In the genomic region with DNA sequence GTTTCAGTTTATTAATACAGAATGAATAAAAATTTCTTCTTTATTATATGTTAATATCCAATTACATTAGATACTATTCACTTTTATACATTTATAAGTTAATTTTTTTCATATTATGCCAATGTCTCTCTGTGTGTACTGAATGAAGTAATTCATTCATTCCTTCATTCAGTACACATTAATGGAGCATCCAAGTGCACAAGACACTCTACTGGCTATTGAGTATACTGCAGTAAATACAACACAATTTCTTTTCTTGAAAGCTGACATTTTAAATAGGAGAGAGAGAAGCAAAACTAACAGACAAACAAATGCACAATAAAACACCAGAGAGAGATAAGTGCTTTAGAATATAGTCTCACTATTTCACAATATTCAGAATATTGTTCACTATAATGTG, we compare ENCODE assay signal across 25 cellular contexts.
A peak's percentile ranks its signal among the peaks of the same experiment; 100 is the strongest.
DNase-seq lines count a peak whose midpoint lies in the region; ATAC-seq, FAIRE-seq and TF ChIP-seq lines count a peak whose summit lies in the region.
"Had no signal": no experiment of that assay in that cellular context is flagged by ENCODE, and none has a peak within 500 bp of the region (broad histone marks: within the 10 kb centered on the region; RNA-seq: fewer than 3 reads in every experiment).

No MANE protein-coding gene starts in this region.

- TF ChIP-seq CTCF in GM12878 (IDR thresholded peaks at IDR 0.05 in 2 of 3, conservative IDR thresholded peaks at IDR 0.05 in 1 of 3; ENCODE audit: control insufficient read depth in 2 of 3, extremely low read depth in 1 of 3, insufficient read depth in 1 of 3, low read depth in 3 of 3, low read length in 3 of 3) (no peak), nephron progenitor cell (IDR thresholded peaks at IDR 0.05) (peak; percentile 20), transverse colon (IDR thresholded peaks at IDR 0.05) (no peak)
- no peak for TF ChIP-seq CTCF in CD8-positive, alpha-beta T cell (IDR thresholded peaks at IDR 0.05)

- H3K4me3 Mint-ChIP-seq in nephron progenitor cell: no peak overlapping the region
- H3K4me3 Mint-ChIP-seq in CD8-positive, alpha-beta T cell: no peak overlapping the region
- H3K4me3 Mint-ChIP-seq: B cell; CD8-positive, alpha-beta memory T cell; GM23338; HFFc6 had no signal

- H3K4me1 ChIP-seq in GM12878 (ENCODE audit: control insufficient read depth, insufficient read depth, low read length) (no peaks in the 10 kb centered on the region), transverse colon (peaks cover 0 to 9% (median 0%) of the 10 kb centered on the region in 4 donors)
- no peaks in the 10 kb centered on the region for H3K4me1 ChIP-seq in CD8-positive, alpha-beta T cell (ENCODE audit: insufficient read depth, low read length)
- H3K4me1 ChIP-seq: HAP-1, Peyer's patch had no signal

- H3K36me3 ChIP-seq in GM12878 (ENCODE audit: control insufficient read depth in 2 of 2, insufficient read depth in 2 of 2, low read length in 1 of 2): no peaks in the 10 kb centered on the region
- H3K36me3 ChIP-seq in CD8-positive, alpha-beta T cell (ENCODE audit: insufficient read depth, low read length): no peaks in the 10 kb centered on the region
- no peaks in the 10 kb centered on the region for H3K36me3 ChIP-seq in transverse colon
- H3K36me3 ChIP-seq: HAP-1, Peyer's patch had no signal

- BruUV-seq in GM12878 (replicated peaks; lab: Mats Ljungman, UMichigan): no TSS peak

- POLR2A ChIA-PET in GM12878 (lab: Charles Lee): no interaction called here
- POLR2A ChIA-PET in CD8-positive, alpha-beta T cell (lab: Charles Lee): no interaction called here

- H3K4me3 ChIP-seq in GM12878: no peak overlapping the region
- no peak overlapping the region for H3K4me3 ChIP-seq in CD8-positive, alpha-beta T cell (ENCODE audit: low read depth, low read length)
- no peak overlapping the region for H3K4me3 ChIP-seq in transverse colon
- H3K4me3 ChIP-seq: GM23338, HAP-1, Peyer's patch had no signal

- H3K79me2 ChIP-seq in GM12878 (ENCODE audit: control insufficient read depth, insufficient read depth, low read length): no peaks in the 10 kb centered on the region

- intact Hi-C loops in GM12878 (cut with micrococcal nuclease; ENCODE audit: unreplicated experiment) (no loop called here), transverse colon (cut with DNase I; ENCODE audit: low total_unique reads) (loop anchor here (10.0 kb wide), 1 partner anchor 924 kb away; no protein-coding TSS in a partner anchor)
- intact Hi-C loops in CD8-positive, alpha-beta T cell (cut with DNase I, micrococcal nuclease): no loop called here

- no peak overlapping the region for H2AFZ ChIP-seq in GM12878 (ENCODE audit: control insufficient read depth, low read depth, low read length)
- H2AFZ ChIP-seq: GM23338 had no signal

- CTCF ChIA-PET in GM12878 (lab: Yijun Ruan, JAX): no interaction called here
- CTCF ChIA-PET in CD8-positive, alpha-beta T cell (lab: Charles Lee): no interaction called here

- no peak for TF ChIP-seq EP300 in GM12878 (IDR thresholded peaks at IDR 0.05; ENCODE audit: borderline replicate concordance in 1 of 2, control insufficient read depth in 1 of 2, low read depth in 2 of 2, low read length in 2 of 2)
- no peak for TF ChIP-seq EP300 in transverse colon (IDR thresholded peaks at IDR 0.05; ENCODE audit: low read depth)

- no peaks in the 10 kb centered on the region for H3K9me3 Mint-ChIP-seq in nephron progenitor cell
- H3K9me3 Mint-ChIP-seq in CD8-positive, alpha-beta T cell: peaks cover 18% of the 10 kb centered on the region
- H3K9me3 Mint-ChIP-seq: GM23338 had no signal

- H3K4me2 ChIP-seq in GM12878 (ENCODE audit: control insufficient read depth, insufficient read depth): no peak overlapping the region
- H3K4me2 ChIP-seq: GM23338, KMS-11 had no signal

- no peaks in the 10 kb centered on the region for H3K9me3 ChIP-seq in GM12878 (replicated peaks; ENCODE audit: control insufficient read depth, insufficient read depth, low read length)
- H3K9me3 ChIP-seq in CD8-positive, alpha-beta T cell (ENCODE audit: low read length): no peaks in the 10 kb centered on the region
- no peaks in the 10 kb centered on the region for H3K9me3 ChIP-seq in transverse colon
- H3K9me3 ChIP-seq: HAP-1, Peyer's patch had no signal

- peak; percentile 8 for DNase-seq in OCI-M1 (lab: John Stamatoyannopoulos, UW)
- DNase-seq in GM12878 (ENCODE audit: low read depth, low spot score): no peak
- DNase-seq in nephron progenitor cell: no peak
- no peak for DNase-seq in CD8-positive, alpha-beta T cell
- no peak for DNase-seq in transverse colon
- DNase-seq in SKM-1 (lab: John Stamatoyannopoulos, UW; ENCODE audit: unreplicated experiment): no peak
- DNase-seq: CD8-positive, alpha-beta memory T cell; DMS153; HFFc6; IMR-90; NCI-H1048; NCI-H1417; NCI-H1694; NCI-H2029 treated with DMSO at 0.1 percent for 48 hours; NCI-H2227 treated with DMSO at 0.1 percent for 48 hours; NCI-H526 treated with DMSO at 0.1 percent for 48 hours; Peyer's patch; SIG-M5 had no signal

- H3K27me3 Mint-ChIP-seq in nephron progenitor cell (ENCODE audit: low read depth, poor library complexity): no peaks in the 10 kb centered on the region
- H3K27me3 Mint-ChIP-seq in CD8-positive, alpha-beta T cell (ENCODE audit: low read depth): no peaks in the 10 kb centered on the region
- H3K27me3 Mint-ChIP-seq: B cell; CD8-positive, alpha-beta memory T cell had no signal

- RAD21 ChIA-PET in GM12878 (lab: Charles Lee; ENCODE audit: unreplicated experiment): no interaction called here

- TF ChIP-seq POLR2A in GM12878 (IDR thresholded peaks at IDR 0.05; ENCODE audit: low read depth, low read length) (no peak), transverse colon (IDR thresholded peaks at IDR 0.05) (no peak)

- ATAC-seq in GM12878 (no peak), HG02870 (IDR thresholded peaks at IDR 0.05; ENCODE audit: unreplicated experiment) (no peak)
- ATAC-seq in CD8-positive, alpha-beta T cell: no peak
- ATAC-seq: GM23338, SK-N-SH treated with all-trans-retinoic acid at 6 μM for 48 hours had no signal

- no peaks in the 10 kb centered on the region for H4K20me1 ChIP-seq in GM12878 (ENCODE audit: control insufficient read depth, insufficient read depth)

- SMC1A ChIA-PET in GM12878 (lab: Charles Lee; ENCODE audit: uncharacterized antibody, unreplicated experiment): no interaction called here

- no peaks in the 10 kb centered on the region for H3K36me3 Mint-ChIP-seq in nephron progenitor cell (ENCODE audit: low read depth)
- H3K36me3 Mint-ChIP-seq in CD8-positive, alpha-beta T cell: no peaks in the 10 kb centered on the region
- H3K36me3 Mint-ChIP-seq: CD8-positive, alpha-beta memory T cell had no signal

- no peaks in the 10 kb centered on the region for H3K4me1 Mint-ChIP-seq in nephron progenitor cell
- H3K4me1 Mint-ChIP-seq in CD8-positive, alpha-beta T cell (ENCODE audit: low read depth): no peaks in the 10 kb centered on the region
- H3K4me1 Mint-ChIP-seq: B cell; CD8-positive, alpha-beta memory T cell had no signal

- no peak overlapping the region for H3K9ac ChIP-seq in GM12878 (ENCODE audit: control insufficient read depth, insufficient read depth, low read length)
- H3K9ac ChIP-seq: KMS-11 had no signal

- H3K27ac ChIP-seq in GM12878 (ENCODE audit: control insufficient read depth, insufficient read depth) (no peak overlapping the region), transverse colon (no peak overlapping the region)
- H3K27ac ChIP-seq in CD8-positive, alpha-beta T cell (ENCODE audit: low read depth, low read length): no peak overlapping the region
- H3K27ac ChIP-seq: C4-2B, KMS-11, Peyer's patch had no signal

- H3K27ac Mint-ChIP-seq in nephron progenitor cell: no peak overlapping the region
- no peak overlapping the region for H3K27ac Mint-ChIP-seq in CD8-positive, alpha-beta T cell
- H3K27ac Mint-ChIP-seq: B cell; CD8-positive, alpha-beta memory T cell; GM23338; HFFc6 had no signal

- in situ Hi-C loops in GM12878 (cut with MboI): no loop called here
- in situ Hi-C loops in transverse colon (cut with MboI; ENCODE audit: low pct_ligation_motif_present in 1 of 4, low pct_unique_long_range_greater_than_20kb in 1 of 4, low sequenced_read_pairs in 3 of 4): no loop called here

- H3K27me3 ChIP-seq in GM12878 (replicated peaks in 1 of 2; ENCODE audit: control insufficient read depth in 2 of 2, insufficient read depth in 2 of 2, low read length in 1 of 2) (no peaks in the 10 kb centered on the region), transverse colon (no peaks in the 10 kb centered on the region)
- H3K27me3 ChIP-seq in CD8-positive, alpha-beta T cell (ENCODE audit: insufficient read depth, low read length): no peaks in the 10 kb centered on the region
- H3K27me3 ChIP-seq: Peyer's patch had no signal

- no peak for TF ChIP-seq RAD21 in GM12878 (IDR thresholded peaks at IDR 0.05; ENCODE audit: insufficient read depth, low read depth, low read length)

- no peak for FAIRE-seq in GM12878 (lab: Jason Lieb, UNC)

TF ChIP-seq in GM12878, 131 proteins besides CTCF, POLR2A, EP300 and RAD21:
- TF ChIP-seq DPF2 (IDR thresholded peaks at IDR 0.05) (no peak), ZNF24 (IDR thresholded peaks at IDR 0.05) (peak; percentile 78; the same call in 1 of the 2 replicates)
